ENCODE assay signal across 27 cellular contexts in the genomic region with DNA sequence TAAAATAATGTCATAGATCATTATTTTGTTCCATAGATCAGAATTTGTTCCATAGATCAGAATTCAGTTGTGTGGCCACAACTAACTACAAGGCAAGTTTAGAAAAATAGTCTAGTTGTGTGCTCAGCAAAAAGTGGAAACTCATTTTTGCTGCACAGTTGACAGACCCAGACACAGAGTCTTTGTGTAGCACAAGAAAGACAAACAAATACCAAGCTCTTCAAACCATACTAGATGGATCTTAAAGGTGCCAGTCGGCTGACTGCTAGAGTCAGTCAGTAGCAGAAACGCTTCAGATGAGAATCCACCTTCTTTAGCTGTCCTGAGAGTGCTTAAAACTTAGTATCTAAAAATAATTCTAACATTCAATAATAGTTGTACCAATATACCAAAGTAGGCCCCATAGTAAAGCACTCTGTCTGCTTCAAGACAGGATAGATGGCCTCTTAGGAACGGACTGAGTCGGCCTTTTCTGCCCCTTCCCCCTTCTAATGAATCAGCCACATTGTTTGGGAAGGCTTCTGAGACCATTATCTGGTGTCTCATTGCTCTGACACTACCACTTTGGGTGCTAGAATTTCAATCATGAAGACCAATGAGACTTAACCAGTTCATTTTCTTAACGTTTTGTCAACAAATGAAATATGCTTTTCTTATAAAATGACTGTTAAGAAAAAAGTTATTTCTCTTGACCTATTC. TPM values are rescaled to one million over a fixed set of nuclear protein-coding genes. Genes with fewer than 3 reads are reported as not detected.
DNase-seq lines count a peak whose midpoint lies in the region; ATAC-seq, FAIRE-seq and TF ChIP-seq lines count a peak whose summit lies in the region.
"Had no signal": no experiment of that assay in that cellular context is flagged by ENCODE, and none has a peak within 500 bp of the region (broad histone marks: within the 10 kb centered on the region; RNA-seq: fewer than 3 reads in every experiment).

No MANE protein-coding gene starts in this region.

- no peaks in the 10 kb centered on the region for H3K36me3 Mint-ChIP-seq in neural progenitor cell
- no peaks in the 10 kb centered on the region for H3K36me3 Mint-ChIP-seq in CD4-positive, alpha-beta T cell (ENCODE audit: low read depth)
- H3K36me3 Mint-ChIP-seq: activated naive CD4-positive, alpha-beta T cell treated with anti-CD3 and anti-CD28 coated beads, Interleukin-2, amount 50 U/mL, for 24 hours had no signal

- peaks cover 0 to 53% (median 7%) of the 10 kb centered on the region in 10 experiments; a peak in 11 of 20 replicates for H3K4me1 ChIP-seq in BLaER1 treated with 17β-estradiol and CSF1 and Interleukin-3, amounts not matched to agents 10 nM and 100 nM
- H3K4me1 ChIP-seq in Karpas-422 (ENCODE audit: low read length): no peaks in the 10 kb centered on the region
- H3K4me1 ChIP-seq in neural progenitor cell: peaks cover 14% of the 10 kb centered on the region
- H3K4me1 ChIP-seq: testis had no signal

- DNase-seq in Karpas-422: peak; percentile 29
- DNase-seq in epithelial cell of esophagus (ENCODE audit: low read depth): peak; percentile 20
- peak; percentile 26 for DNase-seq in neural progenitor cell (ENCODE audit: low spot score)
- DNase-seq in SIG-M5 treated with dmso at 0.1 percent for 504 hours (lab: John Stamatoyannopoulos, UW; ENCODE audit: unreplicated experiment): no peak
- no peak for DNase-seq in CD4-positive, alpha-beta T cell
- no peak for DNase-seq in NCI-H187 (lab: John Stamatoyannopoulos, UW)
- no peak for DNase-seq in D721Med (ENCODE audit: insufficient read length, low spot score)
- DNase-seq: activated CD4-positive, alpha-beta T cell treated with anti-CD3 and anti-CD28 coated beads, Interleukin-2, amount 50 U/mL, for 48 hours; activated CD8-positive, alpha-beta memory T cell treated with anti-CD3 and anti-CD28 coated beads, Interleukin-2, amount 50 U/mL, for 4 hours; anterior cingulate cortex; cortex of kidney; esophagus squamous epithelium; GOT3; NCI-H1694; NCI-H748 treated with DMSO at 0.1 percent for 48 hours; right cardiac atrium; stimulated activated CD4-positive, alpha-beta T cell treated with anti-CD3 and anti-CD28 coated beads, Interleukin-4, amount 100 ng/mL, for 4 hours; stimulated activated naive CD4-positive, alpha-beta T cell treated with Interleukin-2 at 50 U/mL for 16 hours; SW 1271; T1000; testis had no signal

- H2AFZ ChIP-seq in Karpas-422 (ENCODE audit: low read length) (peak overlapping the region; percentile 45; the same call in 1 of the 2 replicates), neural progenitor cell (replicated peaks) (peak overlapping the region; percentile 64)

- no peaks in the 10 kb centered on the region for H3F3A ChIP-seq in neural progenitor cell (ENCODE audit: low read depth)

- no peaks in the 10 kb centered on the region for H3K9me3 ChIP-seq in BLaER1 treated with 17β-estradiol and CSF1 and Interleukin-3, amounts not matched to agents 10 nM and 100 nM (replicated peaks in 1 of 11)
- H3K9me3 ChIP-seq in Karpas-422 (ENCODE audit: low read length) (no peaks in the 10 kb centered on the region), neural progenitor cell (ENCODE audit: low read depth) (no peaks in the 10 kb centered on the region)
- H3K9me3 ChIP-seq in CD4-positive, alpha-beta T cell (ENCODE audit: control insufficient read depth, low read length): no peaks in the 10 kb centered on the region
- H3K9me3 ChIP-seq: esophagus squamous epithelium, testis had no signal

- intact Hi-C loops in CD4-positive, alpha-beta T cell (cut with DNase I, micrococcal nuclease): no loop called here

- H3K9me3 Mint-ChIP-seq in neural progenitor cell: peaks cover 4% of the 10 kb centered on the region
- H3K9me3 Mint-ChIP-seq in CD4-positive, alpha-beta T cell: no peaks in the 10 kb centered on the region
- H3K9me3 Mint-ChIP-seq: activated naive CD4-positive, alpha-beta T cell treated with anti-CD3 and anti-CD28 coated beads, Interleukin-2, amount 50 U/mL, for 24 hours had no signal

- no peaks in the 10 kb centered on the region for H4K20me1 ChIP-seq in BLaER1 treated with 17β-estradiol and CSF1 and Interleukin-3, amounts not matched to agents 10 nM and 100 nM
- H4K20me1 ChIP-seq in Karpas-422 (ENCODE audit: insufficient read depth, low read depth, low read length) (no peaks in the 10 kb centered on the region), neural progenitor cell (ENCODE audit: low read depth) (no peaks in the 10 kb centered on the region)

- peak overlapping the region in 1 of 11 experiments; percentile 13; a peak in 2 of 22 replicates for H3K27ac ChIP-seq in BLaER1 treated with 17β-estradiol and CSF1 and Interleukin-3, amounts not matched to agents 10 nM and 100 nM
- no peak overlapping the region for H3K27ac ChIP-seq in Karpas-422 (ENCODE audit: low read length)
- H3K27ac ChIP-seq in neural progenitor cell: no peak overlapping the region
- no peak overlapping the region for H3K27ac ChIP-seq in CD4-positive, alpha-beta T cell (ENCODE audit: low read depth, low read length)
- H3K27ac ChIP-seq: C4-2B, cardiac muscle cell, esophagus squamous epithelium, testis had no signal

- FAIRE-seq in D721Med (lab: Jason Lieb, UNC): no peak
- FAIRE-seq: G401.6, keratinocyte had no signal

- no peak overlapping the region for H3K4me3 ChIP-seq in BLaER1 treated with 17β-estradiol and CSF1 and Interleukin-3, amounts not matched to agents 10 nM and 100 nM
- H3K4me3 ChIP-seq in Karpas-422 (ENCODE audit: low read length) (no peak overlapping the region), epithelial cell of esophagus (ENCODE audit: low read length) (no peak overlapping the region), neural progenitor cell (no peak overlapping the region)
- H3K4me3 ChIP-seq: cardiac muscle cell, esophagus squamous epithelium, testis had no signal

- H3K27ac Mint-ChIP-seq in neural progenitor cell: no peak overlapping the region
- H3K27ac Mint-ChIP-seq in CD4-positive, alpha-beta T cell: no peak overlapping the region
- H3K27ac Mint-ChIP-seq: activated naive CD4-positive, alpha-beta T cell treated with anti-CD3 and anti-CD28 coated beads, Interleukin-2, amount 50 U/mL, for 24 hours had no signal

- CTCF ChIA-PET in CD4-positive, alpha-beta T cell (lab: Charles Lee): no interaction called here

- H3K4me1 Mint-ChIP-seq in neural progenitor cell: peaks cover 12% of the 10 kb centered on the region
- H3K4me1 Mint-ChIP-seq in CD4-positive, alpha-beta T cell (ENCODE audit: low read depth): no peaks in the 10 kb centered on the region
- H3K4me1 Mint-ChIP-seq: activated naive CD4-positive, alpha-beta T cell treated with anti-CD3 and anti-CD28 coated beads, Interleukin-2, amount 50 U/mL, for 24 hours had no signal

- no peak overlapping the region for H3K4me3 Mint-ChIP-seq in neural progenitor cell
- no peak overlapping the region for H3K4me3 Mint-ChIP-seq in CD4-positive, alpha-beta T cell
- H3K4me3 Mint-ChIP-seq: activated naive CD4-positive, alpha-beta T cell treated with anti-CD3 and anti-CD28 coated beads, Interleukin-2, amount 50 U/mL, for 24 hours had no signal

- H3K36me3 ChIP-seq in BLaER1 treated with 17β-estradiol and CSF1 and Interleukin-3, amounts not matched to agents 10 nM and 100 nM: no peaks in the 10 kb centered on the region
- no peaks in the 10 kb centered on the region for H3K36me3 ChIP-seq in Karpas-422 (ENCODE audit: insufficient read depth, low read length)
- H3K36me3 ChIP-seq in neural progenitor cell: no peaks in the 10 kb centered on the region
- H3K36me3 ChIP-seq: cardiac muscle cell, esophagus squamous epithelium had no signal

- TF ChIP-seq CTCF in epithelial cell of esophagus (IDR thresholded peaks at IDR 0.05; ENCODE audit: insufficient read depth, low read depth, low read length, missing control alignments) (no peak), neural progenitor cell (IDR thresholded peaks at IDR 0.05) (no peak), D721Med (IDR thresholded peaks at IDR 0.05; ENCODE audit: insufficient read depth, missing control alignments) (no peak)
- no peak for TF ChIP-seq CTCF in CD4-positive, alpha-beta T cell (IDR thresholded peaks at IDR 0.05)

- no peak for ATAC-seq in CD4-positive, alpha-beta T cell (ENCODE audit: poor library complexity)
- ATAC-seq: right cardiac atrium had no signal

- no peaks in the 10 kb centered on the region for H3K27me3 Mint-ChIP-seq in neural progenitor cell (ENCODE audit: insufficient read depth, low read depth)
- no peaks in the 10 kb centered on the region for H3K27me3 Mint-ChIP-seq in CD4-positive, alpha-beta T cell
- H3K27me3 Mint-ChIP-seq: activated naive CD4-positive, alpha-beta T cell treated with anti-CD3 and anti-CD28 coated beads, Interleukin-2, amount 50 U/mL, for 24 hours had no signal

- peak overlapping the region in 6 of 11 experiments; percentile 15 to 43 (median 34); a peak in 8 of 22 replicates for H3K4me2 ChIP-seq in BLaER1 treated with 17β-estradiol and CSF1 and Interleukin-3, amounts not matched to agents 10 nM and 100 nM
- H3K4me2 ChIP-seq in Karpas-422 (ENCODE audit: low read depth, low read length, poor library complexity, severe bottlenecking) (no peak overlapping the region), neural progenitor cell (peak overlapping the region; percentile 16)

- H3K9ac ChIP-seq in BLaER1 treated with 17β-estradiol and CSF1 and Interleukin-3, amounts not matched to agents 10 nM and 100 nM: no peak overlapping the region
- H3K9ac ChIP-seq in Karpas-422 (ENCODE audit: low read length): no peak overlapping the region
- no peak overlapping the region for H3K9ac ChIP-seq in neural progenitor cell

- POLR2A ChIA-PET in CD4-positive, alpha-beta T cell (lab: Charles Lee): interaction anchor here (0.6 kb wide), 1 partner anchor 12 kb away, joined by 3 read pairs; no protein-coding TSS in a partner anchor

- no peaks in the 10 kb centered on the region for H3K27me3 ChIP-seq in BLaER1 treated with 17β-estradiol and CSF1 and Interleukin-3, amounts not matched to agents 10 nM and 100 nM
- H3K27me3 ChIP-seq in Karpas-422 (ENCODE audit: low read length): no peaks in the 10 kb centered on the region
- no peaks in the 10 kb centered on the region for H3K27me3 ChIP-seq in neural progenitor cell
- H3K27me3 ChIP-seq in CD4-positive, alpha-beta T cell (ENCODE audit: control insufficient read depth, insufficient read depth, low read length): no peaks in the 10 kb centered on the region
- H3K27me3 ChIP-seq: cardiac muscle cell, esophagus squamous epithelium, testis had no signal

- H3K79me2 ChIP-seq in Karpas-422 (ENCODE audit: low read length) (no peaks in the 10 kb centered on the region), neural progenitor cell (ENCODE audit: low read depth) (no peaks in the 10 kb centered on the region)

- H3K9me2 ChIP-seq in Karpas-422 (replicated peaks; ENCODE audit: insufficient read depth, low read length): no peaks in the 10 kb centered on the region

RNA-seq across cellular contexts. Expression of a gene that starts 27.7 kb away (rescaled TPM):
- 97.1 and 101 TPM in 2 replicates for total RNA-seq in Karpas-422 (2014; rRNA removed; shearing (Covaris generic); ENCODE audit: low replicate concordance)
- total RNA-seq in neural progenitor cell (ENCODE audit: low replicate concordance): 82.1 and 114 TPM in 2 replicates
- total RNA-seq in CD4-positive, alpha-beta T cell: 10 to 100 TPM; 37.0 to 38.3 TPM

Comparison
In these comparisons a context has a peak if more than half of its experiments do, and no peak if none do; other contexts are left out.
1. DNase-seq: peak in Karpas-422 (single experiment), epithelial cell of esophagus (single experiment) and neural progenitor cell (single experiment); none in SIG-M5 treated with dmso at 0.1 percent for 504 hours (single experiment), CD4-positive, alpha-beta T cell (0 of 10), NCI-H187 (0 of 2) and D721Med (single experiment).